In the genomic region with DNA sequence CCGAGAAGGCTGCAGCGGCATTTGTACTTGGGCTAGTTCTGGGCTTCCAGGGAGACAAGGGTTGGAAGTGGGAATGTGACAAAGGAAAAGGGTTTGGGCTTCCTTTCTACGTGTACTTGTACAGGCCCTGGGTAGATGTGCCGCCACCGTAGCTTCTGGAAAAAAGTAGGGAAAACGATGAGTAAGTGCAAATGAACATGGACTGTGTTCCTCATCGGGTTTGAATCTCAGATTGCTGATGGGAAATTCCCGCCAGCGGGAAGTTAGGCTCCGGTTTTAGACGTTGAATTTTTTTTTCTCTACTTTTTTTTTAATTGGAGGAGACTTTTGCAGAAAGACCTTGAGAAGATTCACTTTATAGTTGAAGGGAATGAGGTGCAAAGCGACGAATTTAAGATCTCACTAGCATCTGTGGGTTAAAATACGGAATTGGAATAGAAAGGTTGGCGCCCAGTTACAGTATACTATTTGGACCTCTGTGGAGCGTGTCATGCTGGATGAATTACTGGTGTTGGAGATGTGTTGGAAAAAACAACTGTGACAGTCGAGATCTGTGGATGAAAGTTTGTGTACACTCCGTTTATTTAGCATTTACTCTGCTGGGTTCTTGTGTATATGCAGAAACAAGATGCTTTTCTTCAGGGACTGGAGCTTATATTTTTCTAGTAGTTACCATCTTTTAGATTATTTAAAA, we compare ENCODE assay signal across 8 cellular contexts. TPM values are rescaled to one million over a fixed set of nuclear protein-coding genes. Genes with fewer than 3 reads are reported as not detected.
DNase-seq lines count a peak whose midpoint lies in the region; ATAC-seq, FAIRE-seq and TF ChIP-seq lines count a peak whose summit lies in the region.

No MANE protein-coding gene starts in this region.

- in situ Hi-C loops in ACHN (cut with HindIII; ENCODE audit: low pct_ligation_motif_present, low pct_unique_long_range_greater_than_20kb, low sequenced_read_pairs): no loop called here

- TF ChIP-seq CTCF in WERI-Rb-1 (IDR thresholded peaks at IDR 0.05; ENCODE audit: low read depth, low read length) (no peak), sigmoid colon (IDR thresholded peaks at IDR 0.05) (no peak)

- FAIRE-seq in GM12892 (lab: Jason Lieb, UNC): peak; percentile 80

- no peak for TF ChIP-seq EP300 in sigmoid colon (IDR thresholded peaks at IDR 0.05)

- WGBS in sigmoid colon, 2 donors: 0 to 1% methylated on average over 18 of the region's 18 CpGs

- intact Hi-C loops in head of caudate nucleus (cut with DNase I): no loop called here
- intact Hi-C loops in sigmoid colon (cut with DNase I): no loop called here

- peak; percentile 22 for DNase-seq in ACHN
- no peak for DNase-seq in GM12892 (ENCODE audit: insufficient read length)
- no peak for DNase-seq in WERI-Rb-1
- peak in 22 of 42 donors; percentile 11 to 65 (median 35) for DNase-seq in head of caudate nucleus
- DNase-seq in sigmoid colon: no peak
- DNase-seq in NCI-H1436 (lab: John Stamatoyannopoulos, UW): no peak
- no peak for DNase-seq in NCI-H345 treated with DMSO at 0.1 percent for 48 hours (lab: John Stamatoyannopoulos, UW; ENCODE audit: unreplicated experiment)

- ATAC-seq in GM18861 (IDR thresholded peaks at IDR 0.05; ENCODE audit: unreplicated experiment): no peak

- H3K27me3 ChIP-seq in WERI-Rb-1 (ENCODE audit: insufficient read depth, low read depth, severe bottlenecking) (no peaks in the 10 kb centered on the region), sigmoid colon (no peaks in the 10 kb centered on the region)

- no peaks in the 10 kb centered on the region for H3K9me3 ChIP-seq in WERI-Rb-1 (ENCODE audit: severe bottlenecking)
- no peaks in the 10 kb centered on the region for H3K9me3 ChIP-seq in sigmoid colon

- H3K4me3 ChIP-seq in WERI-Rb-1 (ENCODE audit: low read depth, low read length) (peak overlapping the region; percentile 94), sigmoid colon (peak overlapping the region; percentile 84 to 91 (median 88))

- H3K4me1 ChIP-seq in sigmoid colon: peaks cover 0 to 57% (median 55%) of the 10 kb centered on the region in 4 donors

- H3K27ac ChIP-seq in WERI-Rb-1 (peak overlapping the region; percentile 96), sigmoid colon (peak overlapping the region; percentile 92 to 98 (median 94))

- peaks cover 21% of the 10 kb centered on the region for H3K36me3 ChIP-seq in WERI-Rb-1
- H3K36me3 ChIP-seq in sigmoid colon: peaks cover 0 to 4% (median 0%) of the 10 kb centered on the region in 4 donors

- TF ChIP-seq POLR2A in GM12892 (IDR thresholded peaks at IDR 0.05; ENCODE audit: low read depth, low read length) (0 out of 2 replicates have a peak, but pooled peaks have one; percentile 16), sigmoid colon (IDR thresholded peaks at IDR 0.05) (no peak)

RNA-seq across cellular contexts. Expression of a gene that starts 1.3 kb away (rescaled TPM):
- 110 TPM for polyA plus RNA-seq in GM12892 (2012; ENCODE audit: missing spikeins)
- total RNA-seq in sigmoid colon: 100 to 1,000 TPM in 1 of 4 donors, 10 to 100 TPM in 3; 68.5 to 158 (median 72.2) TPM
- polyA plus RNA-seq in sigmoid colon: 10 to 100 TPM; 16.8 to 41.4 (median 25.9) TPM

RNA-seq across cellular contexts. Expression of a gene that starts 14.6 kb away (rescaled TPM):
- 130 TPM for polyA plus RNA-seq in GM12892 (2012; ENCODE audit: missing spikeins)
- total RNA-seq in sigmoid colon: 100 to 1,000 TPM in 1 of 4 donors, 10 to 100 TPM in 3; 62.0 to 130 (median 80.4) TPM
- 100 to 1,000 TPM; 157 to 205 (median 162) TPM for polyA plus RNA-seq in sigmoid colon

Comparison
In these comparisons a context has a peak if more than half of its experiments do, and no peak if none do; other contexts are left out.
1. DNase-seq: peak in ACHN (single experiment) and head of caudate nucleus (22 of 42); none in GM12892 (single experiment), WERI-Rb-1 (single experiment), sigmoid colon (single experiment), NCI-H1436 (single experiment) and NCI-H345 treated with DMSO at 0.1 percent for 48 hours (single experiment).